16 cellular contexts compared by ENCODE assay signal in the genomic region with DNA sequence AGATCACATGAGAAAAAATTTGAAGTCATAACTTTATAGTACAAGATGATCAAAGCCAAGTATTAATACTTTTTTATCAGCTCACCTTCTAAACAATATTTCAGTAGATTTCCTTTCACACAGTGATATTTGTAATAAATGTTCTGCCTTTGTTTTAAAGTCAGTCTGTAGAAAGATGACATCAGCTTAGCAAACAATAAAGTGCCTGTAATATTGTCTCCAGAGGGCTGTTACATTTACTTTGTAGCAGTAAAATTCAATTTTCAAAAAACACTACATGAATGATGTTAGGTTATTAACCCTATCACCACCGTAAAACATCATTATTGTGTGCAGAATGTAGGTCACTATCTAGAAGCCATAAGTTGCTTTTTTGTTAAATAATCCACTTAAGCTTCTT. TPM values are rescaled to one million over a fixed set of nuclear protein-coding genes. Genes with fewer than 3 reads are reported as not detected.
DNase-seq lines count a peak whose midpoint lies in the region; ATAC-seq, FAIRE-seq and TF ChIP-seq lines count a peak whose summit lies in the region.
"Had no signal": no experiment of that assay in that cellular context is flagged by ENCODE, and none has a peak within 500 bp of the region (broad histone marks: within the 10 kb centered on the region; RNA-seq: fewer than 3 reads in every experiment).

No MANE protein-coding gene starts in this region.

- no peak overlapping the region for H3K9ac ChIP-seq in PC-3 (ENCODE audit: low read length)
- peak overlapping the region; percentile 13 for H3K9ac ChIP-seq in endothelial cell of umbilical vein (replicated peaks; ENCODE audit: extremely low read depth, insufficient read depth, low read length)

- H3K4me2 ChIP-seq in PC-3 (ENCODE audit: low read length) (no peak overlapping the region), endothelial cell of umbilical vein (ENCODE audit: insufficient read depth, low read length) (no peak overlapping the region)

- H3K79me2 ChIP-seq in PC-3 (ENCODE audit: low read length): no peaks in the 10 kb centered on the region
- H3K79me2 ChIP-seq in endothelial cell of umbilical vein (ENCODE audit: control insufficient read depth, insufficient read depth, low read length): peaks cover 2% of the 10 kb centered on the region

- no peak for TF ChIP-seq EP300 in stomach (IDR thresholded peaks at IDR 0.05)

- H3K4me3 ChIP-seq in PC-3 (ENCODE audit: low read length) (no peak overlapping the region), endothelial cell of umbilical vein (replicated peaks in 1 of 3; ENCODE audit: insufficient read depth in 1 of 3, low read depth in 1 of 3, low read length in 3 of 3) (no peak overlapping the region), spleen (no peak overlapping the region), stomach (no peak overlapping the region)
- H3K4me3 ChIP-seq in CD4-positive, alpha-beta memory T cell (ENCODE audit: low read length in 2 of 2): no peak overlapping the region
- H3K4me3 ChIP-seq: heart left ventricle had no signal

- no peak for DNase-seq in HFFc6
- DNase-seq in PC-3: peak; percentile 27
- DNase-seq in endothelial cell of umbilical vein (ENCODE audit: low read depth, low spot score): peak; percentile 36
- DNase-seq in spleen: no peak
- no peak for DNase-seq in stomach
- no peak for DNase-seq in GOT3 (lab: John Stamatoyannopoulos, UW)
- DNase-seq in activated CD8-positive, alpha-beta memory T cell treated with anti-CD3 and anti-CD28 coated beads, Interleukin-2, amount 50 U/mL, for 48 hours: no peak
- DNase-seq in CD4-positive, alpha-beta memory T cell: no peak
- DNase-seq: activated CD4-positive, alpha-beta T cell treated with anti-CD3 and anti-CD28 coated beads for 36 hours; activated CD8-positive, alpha-beta memory T cell treated with anti-CD3 and anti-CD28 coated beads, Interleukin-2, amount 50 U/mL, for 4 hours; heart left ventricle; NCI-H2171; occipital lobe; trophoblast cell had no signal

- no peaks in the 10 kb centered on the region for H3F3A ChIP-seq in PC-3 (ENCODE audit: low read length, unreplicated experiment)

- POLR2A ChIA-PET in PC-3 (lab: Charles Lee; ENCODE audit: unreplicated experiment) (no interaction called here), endothelial cell of umbilical vein (lab: Charles Lee) (no interaction called here)
- POLR2A ChIA-PET in CD4-positive, alpha-beta memory T cell (lab: Charles Lee; ENCODE audit: partially characterized antibody): no interaction called here

- no peak overlapping the region for H2AFZ ChIP-seq in PC-3 (ENCODE audit: low read length)
- H2AFZ ChIP-seq in endothelial cell of umbilical vein (ENCODE audit: low read depth, low read length): no peak overlapping the region

- no TSS peak for BruUV-seq in PC-3 (replicated peaks; lab: Mats Ljungman, UMichigan)
- no TSS peak for BruUV-seq in endothelial cell of umbilical vein (replicated peaks; lab: Mats Ljungman, UMichigan)

- H3K36me3 ChIP-seq in PC-3 (ENCODE audit: low read depth, low read length) (no peaks in the 10 kb centered on the region), endothelial cell of umbilical vein (ENCODE audit: control insufficient read depth in 2 of 2, extremely low read depth in 1 of 2, insufficient read depth in 2 of 2, low read length in 2 of 2) (peaks cover 0 to 1% of the 10 kb centered on the region in 2 experiments), spleen (peaks cover 0 to 61% (median 0%) of the 10 kb centered on the region in 6 donors), stomach (no peaks in the 10 kb centered on the region)
- H3K36me3 ChIP-seq in CD4-positive, alpha-beta memory T cell (ENCODE audit: insufficient read depth, low read length): no peaks in the 10 kb centered on the region

- H3K9me2 ChIP-seq in PC-3 (replicated peaks; ENCODE audit: low read length): no peaks in the 10 kb centered on the region

- H3K27ac ChIP-seq in PC-3 (ENCODE audit: low read length) (no peak overlapping the region), endothelial cell of umbilical vein (ENCODE audit: insufficient read depth, low read depth, low read length) (no peak overlapping the region), spleen (peak overlapping the region in 5 of 8 donors; percentile 6 to 69 (median 47)), stomach (no peak overlapping the region)
- no peak overlapping the region for H3K27ac ChIP-seq in CD4-positive, alpha-beta memory T cell (ENCODE audit: low read depth, low read length)

- H3K27me3 ChIP-seq in PC-3 (ENCODE audit: low read length): no peaks in the 10 kb centered on the region
- no peaks in the 10 kb centered on the region for H3K27me3 ChIP-seq in endothelial cell of umbilical vein (ENCODE audit: control insufficient read depth in 2 of 2, insufficient read depth in 2 of 2, low read length in 2 of 2)
- no peaks in the 10 kb centered on the region for H3K27me3 ChIP-seq in spleen (replicated peaks in 1 of 7)
- no peaks in the 10 kb centered on the region for H3K27me3 ChIP-seq in stomach
- H3K27me3 ChIP-seq in CD4-positive, alpha-beta memory T cell (ENCODE audit: insufficient read depth, low read length): no peaks in the 10 kb centered on the region
- H3K27me3 ChIP-seq: heart left ventricle had no signal

- TF ChIP-seq POLR2A in endothelial cell of umbilical vein (IDR thresholded peaks at IDR 0.05; ENCODE audit: low read depth, low read length) (no peak), spleen (IDR thresholded peaks at IDR 0.05) (no peak), stomach (IDR thresholded peaks at IDR 0.05) (no peak)

- H4K20me1 ChIP-seq in PC-3 (ENCODE audit: low read length) (no peaks in the 10 kb centered on the region), endothelial cell of umbilical vein (replicated peaks; ENCODE audit: control insufficient read depth, extremely low read depth, insufficient read depth, low read length) (no peaks in the 10 kb centered on the region)

- H3K27ac Mint-ChIP-seq in HFFc6: peak overlapping the region; percentile 29; the same call in 1 of the 2 replicates
- H3K27ac Mint-ChIP-seq in CD4-positive, alpha-beta memory T cell: no peak overlapping the region
- H3K27ac Mint-ChIP-seq: activated CD4-positive, alpha-beta T cell treated with anti-CD3 and anti-CD28 coated beads for 36 hours; T-helper 2 cell treated with Interferon-gamma antibody and Interleukin-4, amounts not matched to agents 5 μg/mL and 100 μg/mL, for 36 hours had no signal

- peak; percentile 85 for ATAC-seq in PC-3
- ATAC-seq: heart left ventricle had no signal

- no peaks in the 10 kb centered on the region for H3K9me3 Mint-ChIP-seq in HFFc6
- H3K9me3 Mint-ChIP-seq in CD4-positive, alpha-beta memory T cell: no peaks in the 10 kb centered on the region
- H3K9me3 Mint-ChIP-seq: T-helper 2 cell treated with Interferon-gamma antibody and Interleukin-4, amounts not matched to agents 5 μg/mL and 100 μg/mL, for 36 hours had no signal

- dilution Hi-C loops in endothelial cell of umbilical vein (cut with MboI; ENCODE audit: extremely low pct_ligation_motif_present, low sequenced_read_pairs): no loop called here

- no peak for FAIRE-seq in endothelial cell of umbilical vein (lab: Jason Lieb, UNC)
- FAIRE-seq: keratinocyte had no signal

- peaks cover 11% of the 10 kb centered on the region; the same call in 1 of the 2 replicates for H3K36me3 Mint-ChIP-seq in HFFc6 (ENCODE audit: low read depth)
- no peaks in the 10 kb centered on the region for H3K36me3 Mint-ChIP-seq in CD4-positive, alpha-beta memory T cell

- H3K27me3 Mint-ChIP-seq in HFFc6 (ENCODE audit: insufficient read depth): no peaks in the 10 kb centered on the region; the same call in 1 of the 2 replicates
- peaks cover 1 to 7% of the 10 kb centered on the region in 2 donors for H3K27me3 Mint-ChIP-seq in CD4-positive, alpha-beta memory T cell

- intact Hi-C loops in PC-3 (cut with micrococcal nuclease): no loop called here
- intact Hi-C loops in endothelial cell of umbilical vein (cut with micrococcal nuclease): no loop called here
- intact Hi-C loops in spleen (cut with DNase I; ENCODE audit: low total_unique reads): no loop called here
- intact Hi-C loops in stomach (cut with DNase I; ENCODE audit: low total_unique reads): no loop called here
- intact Hi-C loops in CD4-positive, alpha-beta memory T cell (cut with micrococcal nuclease): no loop called here

- H3K9me3 ChIP-seq in PC-3 (ENCODE audit: low read length) (no peaks in the 10 kb centered on the region), endothelial cell of umbilical vein (replicated peaks; ENCODE audit: control insufficient read depth, insufficient read depth, low read length) (no peaks in the 10 kb centered on the region), spleen (no peaks in the 10 kb centered on the region), stomach (no peaks in the 10 kb centered on the region)
- no peaks in the 10 kb centered on the region for H3K9me3 ChIP-seq in CD4-positive, alpha-beta memory T cell (ENCODE audit: control insufficient read depth in 1 of 2, low read length in 2 of 2)
- H3K9me3 ChIP-seq: heart left ventricle had no signal

- CTCF ChIA-PET in PC-3 (lab: Charles Lee): no interaction called here
- CTCF ChIA-PET in endothelial cell of umbilical vein (lab: Charles Lee): interaction anchor here (0.7 to 2.5 kb wide), 3 partner anchors 9 to 43 kb away, joined by 3 to 11 read pairs (median 3); no protein-coding TSS in a partner anchor
- CTCF ChIA-PET in CD4-positive, alpha-beta memory T cell (lab: Charles Lee; ENCODE audit: partially characterized antibody): no interaction called here

- TF ChIP-seq CTCF in HFFc6 (IDR thresholded peaks at IDR 0.05) (no peak), PC-3 (conservative IDR thresholded peaks at IDR 0.05; ENCODE audit: low read depth, low read length) (no peak), endothelial cell of umbilical vein (IDR thresholded peaks at IDR 0.05; ENCODE audit: extremely low read depth in 1 of 2, insufficient read depth in 1 of 2, low read depth in 1 of 2, low read length in 2 of 2) (no peak), spleen (IDR thresholded peaks at IDR 0.05 in 8 of 11, conservative IDR thresholded peaks at IDR 0.05 in 3 of 11) (no peak), stomach (IDR thresholded peaks at IDR 0.05) (no peak)

- WGBS in spleen, 5 donors: 75 to 89% (median 85%) methylated on average over 1 of the region's 1 CpG
- 26 to 38% (median 33%) methylated on average over 1 of the region's 1 CpG for WGBS in stomach, 5 donors

- H3K9me1 ChIP-seq in endothelial cell of umbilical vein (replicated peaks; ENCODE audit: control insufficient read depth, extremely low read depth, insufficient read depth, low read length): no peaks in the 10 kb centered on the region

- H3K4me1 ChIP-seq in PC-3 (ENCODE audit: insufficient read depth, low read length) (peaks cover 19% of the 10 kb centered on the region; the same call in 1 of the 2 replicates), endothelial cell of umbilical vein (ENCODE audit: control insufficient read depth, extremely low read depth, insufficient read depth, low read length) (no peaks in the 10 kb centered on the region), spleen (peaks cover 16 to 98% (median 79%) of the 10 kb centered on the region in 6 donors), stomach (peaks cover 0 to 28% (median under 1%) of the 10 kb centered on the region in 4 donors)
- no peaks in the 10 kb centered on the region for H3K4me1 ChIP-seq in CD4-positive, alpha-beta memory T cell (ENCODE audit: insufficient read depth, low read length)

- H3K4me1 Mint-ChIP-seq in HFFc6 (ENCODE audit: low read depth): peaks cover 20% of the 10 kb centered on the region
- H3K4me1 Mint-ChIP-seq in CD4-positive, alpha-beta memory T cell: peaks cover 0 to 4% (median 0%) of the 10 kb centered on the region in 4 donors

- no peak overlapping the region for H3K4me3 Mint-ChIP-seq in HFFc6
- no peak overlapping the region for H3K4me3 Mint-ChIP-seq in CD4-positive, alpha-beta memory T cell
- H3K4me3 Mint-ChIP-seq: activated CD4-positive, alpha-beta T cell treated with anti-CD3 and anti-CD28 coated beads for 36 hours; T-helper 2 cell treated with Interferon-gamma antibody and Interleukin-4, amounts not matched to agents 5 μg/mL and 100 μg/mL, for 36 hours had no signal

RNA-seq across cellular contexts. Expression of gene ZEB2, which starts 49.6 kb away (rescaled TPM):
- total RNA-seq in HFFc6 (2021; fragmentation: NEBNext Ultra II Directional; extraction: Animal tissue kit (Norgen Biotek cat#: 25700)): 10 to 100 TPM; 57.0 to 76.3 (median 62.8) TPM
- total RNA-seq in PC-3 (2014; rRNA removed) (0.69 and 1.1 TPM in 2 replicates), endothelial cell of umbilical vein (44.5 and 49.6 TPM in 2 replicates), spleen (100 to 1,000 TPM; 217 to 362 (median 262) TPM), stomach (100 to 1,000 TPM in 1 of 5 donors, 10 to 100 TPM in 4; 13.0 to 161 (median 53.6) TPM)
- polyA plus RNA-seq in endothelial cell of umbilical vein (14.3 and 17.9 TPM in 2 replicates), spleen (10 to 100 TPM; 25.5 to 36.8 (median 28.5) TPM), stomach (10 to 100 TPM; 10.7 to 48.0 (median 38.3) TPM)
- polyA plus RNA-seq in endothelial cell of umbilical vein (2011; cell fraction: cytosol; rRNA removed): 18.9 and 19.3 TPM in 2 replicates
- 55.3 and 66.1 TPM in 2 replicates for polyA plus RNA-seq in endothelial cell of umbilical vein (2011; cell fraction: nucleus; rRNA removed)
- polyA plus RNA-seq in endothelial cell of umbilical vein (2012): 23.0 and 23.7 TPM in 2 replicates
- 88.6 and 114 TPM in 2 replicates for polyA minus RNA-seq in endothelial cell of umbilical vein
- polyA minus RNA-seq in endothelial cell of umbilical vein (2011; cell fraction: cytosol; rRNA and poly(A)+ RNA removed): 3.0 TPM
- polyA minus RNA-seq in endothelial cell of umbilical vein (2011; cell fraction: nucleus; rRNA and poly(A)+ RNA removed): 218 and 259 TPM in 2 replicates
- total RNA-seq in CD4-positive, alpha-beta memory T cell: 1 to 10 TPM; 3.6 to 5.2 TPM
- 1 to 10 TPM in 1 of 2 donors, under 1 TPM in 1; 0.83 to 1.5 TPM for polyA plus RNA-seq in CD4-positive, alpha-beta memory T cell

Comparison
In these comparisons a context has a peak if more than half of its experiments do, and no peak if none do; other contexts are left out.
1. DNase-seq: peak in PC-3 (single experiment) and endothelial cell of umbilical vein (single experiment); none in HFFc6 (single experiment), spleen (single experiment), stomach (single experiment), GOT3 (single experiment), activated CD8-positive, alpha-beta memory T cell treated with anti-CD3 and anti-CD28 coated beads, Interleukin-2, amount 50 U/mL, for 48 hours (single experiment) and CD4-positive, alpha-beta memory T cell (0 of 5).
2. H3K27ac ChIP-seq: peak in spleen (5 of 8); none in PC-3 (single experiment), endothelial cell of umbilical vein (single experiment), stomach (0 of 5) and CD4-positive, alpha-beta memory T cell (single experiment).